Comparison of ENCODE assay signal across 28 cellular contexts in the genomic region with DNA sequence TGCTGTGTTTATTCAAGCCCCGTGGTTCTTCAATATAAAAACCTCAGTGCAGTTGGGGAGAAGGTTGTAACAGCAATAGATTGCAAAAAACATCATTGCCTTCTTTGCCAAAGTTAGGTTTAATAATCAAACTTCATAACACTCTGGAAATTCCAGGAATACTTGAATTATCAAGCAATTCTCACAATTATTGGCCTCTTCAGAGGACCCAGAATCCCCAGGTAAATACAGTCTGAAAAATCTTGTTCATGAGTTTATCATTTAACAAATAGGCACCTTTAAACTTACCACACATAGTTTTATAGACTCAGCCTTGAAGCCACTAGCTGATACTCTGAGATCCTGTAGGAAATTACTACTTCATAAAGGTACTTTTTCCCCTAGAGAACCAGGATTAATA.
"Had no signal": no experiment of that assay in that cellular context is flagged by ENCODE, and none has a peak within 500 bp of the region (broad histone marks: within the 10 kb centered on the region; RNA-seq: fewer than 3 reads in every experiment).

No MANE protein-coding gene starts in this region.

- H3K4me1 ChIP-seq: colonic mucosa, gastrocnemius medialis, parathyroid adenoma, right atrium auricular region, sigmoid colon, stomach, vagina had no signal

- H2AFZ ChIP-seq: parathyroid adenoma had no signal

- H3K4me3 ChIP-seq: colonic mucosa, gastrocnemius medialis, heart left ventricle, lung, right atrium auricular region, sigmoid colon, stomach, thyroid gland, vagina had no signal

- H3K27ac ChIP-seq: colonic mucosa, epithelial cell of prostate, gastrocnemius medialis, heart left ventricle, parathyroid adenoma, right atrium auricular region, sigmoid colon, stomach, thyroid gland, vagina had no signal

- DNase-seq: colonic mucosa; effector CD8-positive, alpha-beta T cell; endodermal cell; foreskin fibroblast; gastrocnemius medialis; heart left ventricle; hippocampal formation; immature natural killer cell; islet precursor cell; kidney glomerular epithelial cell; midbrain; naive thymus-derived CD4-positive, alpha-beta T cell; nephron progenitor cell; nucleus accumbens; sigmoid colon; stimulated activated CD4-positive, alpha-beta T cell treated with anti-CD3 and anti-CD28 coated beads, Interleukin-2, amount 100 ng/mL, for 24 hours; stimulated activated CD4-positive, alpha-beta T cell treated with anti-CD3 and anti-CD28 coated beads, Interleukin-4, amount 100 ng/mL, for 24 hours; stimulated activated naive CD4-positive, alpha-beta T cell treated with Interleukin-2 at 50 U/mL for 16 hours; stomach; thyroid gland; trophoblast cell had no signal

- H3K9me3 ChIP-seq: colonic mucosa, gastrocnemius medialis, heart left ventricle, right atrium auricular region, sigmoid colon, stomach, thyroid gland, vagina had no signal

- H3K27me3 ChIP-seq: colonic mucosa, gastrocnemius medialis, heart left ventricle, right atrium auricular region, sigmoid colon, stomach, thyroid gland, vagina had no signal

- H3K36me3 ChIP-seq: colonic mucosa, gastrocnemius medialis, heart left ventricle, right atrium auricular region, sigmoid colon, stomach, thyroid gland, vagina had no signal

- H3K79me2 ChIP-seq: parathyroid adenoma had no signal

- ATAC-seq: esophagus mucosa; gastrocnemius medialis; heart left ventricle; naive thymus-derived CD4-positive, alpha-beta T cell; stimulated activated effector memory CD8-positive, alpha-beta T cell treated with anti-CD3 and anti-CD28 coated beads, Interleukin-12 subunit alpha, Interleukin-12 subunit beta, amount 100 ng/mL, for 72 hours had no signal
